1 cellular context compared by ENCODE assay signal in genomic region chr17:77288115-77288619, GRCh38.
TF ChIP-seq lines count a peak whose summit lies in the region.

No MANE protein-coding gene starts in this region.

TF ChIP-seq in GM23338, 12 proteins besides CTCF, POLR2A, EP300 and RAD21 (continued from another document):
- TF ChIP-seq, protein P1, sequence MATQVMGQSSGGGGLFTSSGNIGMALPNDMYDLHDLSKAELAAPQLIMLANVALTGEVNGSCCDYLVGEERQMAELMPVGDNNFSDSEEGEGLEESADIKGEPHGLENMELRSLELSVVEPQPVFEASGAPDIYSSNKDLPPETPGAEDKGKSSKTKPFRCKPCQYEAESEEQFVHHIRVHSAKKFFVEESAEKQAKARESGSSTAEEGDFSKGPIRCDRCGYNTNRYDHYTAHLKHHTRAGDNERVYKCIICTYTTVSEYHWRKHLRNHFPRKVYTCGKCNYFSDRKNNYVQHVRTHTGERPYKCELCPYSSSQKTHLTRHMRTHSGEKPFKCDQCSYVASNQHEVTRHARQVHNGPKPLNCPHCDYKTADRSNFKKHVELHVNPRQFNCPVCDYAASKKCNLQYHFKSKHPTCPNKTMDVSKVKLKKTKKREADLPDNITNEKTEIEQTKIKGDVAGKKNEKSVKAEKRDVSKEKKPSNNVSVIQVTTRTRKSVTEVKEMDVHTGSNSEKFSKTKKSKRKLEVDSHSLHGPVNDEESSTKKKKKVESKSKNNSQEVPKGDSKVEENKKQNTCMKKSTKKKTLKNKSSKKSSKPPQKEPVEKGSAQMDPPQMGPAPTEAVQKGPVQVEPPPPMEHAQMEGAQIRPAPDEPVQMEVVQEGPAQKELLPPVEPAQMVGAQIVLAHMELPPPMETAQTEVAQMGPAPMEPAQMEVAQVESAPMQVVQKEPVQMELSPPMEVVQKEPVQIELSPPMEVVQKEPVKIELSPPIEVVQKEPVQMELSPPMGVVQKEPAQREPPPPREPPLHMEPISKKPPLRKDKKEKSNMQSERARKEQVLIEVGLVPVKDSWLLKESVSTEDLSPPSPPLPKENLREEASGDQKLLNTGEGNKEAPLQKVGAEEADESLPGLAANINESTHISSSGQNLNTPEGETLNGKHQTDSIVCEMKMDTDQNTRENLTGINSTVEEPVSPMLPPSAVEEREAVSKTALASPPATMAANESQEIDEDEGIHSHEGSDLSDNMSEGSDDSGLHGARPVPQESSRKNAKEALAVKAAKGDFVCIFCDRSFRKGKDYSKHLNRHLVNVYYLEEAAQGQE (IDR thresholded peaks at IDR 0.05; ENCODE audit: unreplicated experiment) = no peak
- TF ChIP-seq EZH2 (IDR thresholded peaks at IDR 0.05; ENCODE audit: low read depth, unreplicated experiment) = no peak
TF ChIP-seq in GM23338: peak in this region for 0.
